ENCODE assay signal across 15 cellular contexts in the genomic region with DNA sequence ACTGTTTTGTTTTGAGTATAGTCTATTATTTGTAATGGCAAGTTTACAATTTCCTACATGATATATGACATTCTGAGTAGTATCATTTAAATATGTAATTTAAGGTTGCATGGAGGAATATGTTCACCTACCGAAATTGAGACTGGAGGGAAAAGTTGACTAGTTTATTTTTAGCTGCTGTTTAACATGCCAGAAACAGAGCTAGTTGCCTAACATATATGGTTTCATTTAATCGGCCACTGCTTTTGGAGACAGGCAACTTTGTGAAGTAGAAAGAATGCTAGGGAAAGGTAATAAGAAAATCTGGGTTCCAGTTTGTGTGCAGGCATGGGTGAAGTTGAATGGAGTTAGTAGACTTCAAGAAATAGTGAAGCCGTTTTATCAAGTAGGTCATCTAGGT.
A peak's percentile ranks its signal among the peaks of the same experiment; 100 is the strongest.
DNase-seq lines count a peak whose midpoint lies in the region; ATAC-seq and TF ChIP-seq lines count a peak whose summit lies in the region.
"Had no signal": no experiment of that assay in that cellular context is flagged by ENCODE, and none has a peak within 500 bp of the region (broad histone marks: within the 10 kb centered on the region; RNA-seq: fewer than 3 reads in every experiment).

No MANE protein-coding gene starts in this region.

- H3K4me1 ChIP-seq in CD8-positive, alpha-beta memory T cell (ENCODE audit: insufficient read depth, low read length): peaks cover 11% of the 10 kb centered on the region

- H3K4me1 Mint-ChIP-seq in activated T-cell treated with anti-CD3 and anti-CD28 coated beads, Interleukin-2, amount 50 U/mL, for 24 hours (ENCODE audit: low read depth): peaks cover 74% of the 10 kb centered on the region
- peaks cover 36 to 53% (median 50%) of the 10 kb centered on the region in 3 donors for H3K4me1 Mint-ChIP-seq in CD8-positive, alpha-beta memory T cell
- H3K4me1 Mint-ChIP-seq in activated CD8-positive, alpha-beta T cell treated with anti-CD3 and anti-CD28 coated beads for 36 hours (ENCODE audit: low read depth): peaks cover 65% of the 10 kb centered on the region

- H3K4me3 Mint-ChIP-seq in activated T-cell treated with anti-CD3 and anti-CD28 coated beads, Interleukin-2, amount 50 U/mL, for 24 hours: peak overlapping the region; percentile 0
- H3K4me3 Mint-ChIP-seq in CD8-positive, alpha-beta memory T cell: peak overlapping the region; percentile 37 to 68 (median 60)
- H3K4me3 Mint-ChIP-seq in activated CD8-positive, alpha-beta T cell treated with anti-CD3 and anti-CD28 coated beads for 36 hours: no peak overlapping the region

- no peak for DNase-seq in activated T-cell treated with anti-CD3 and anti-CD28 coated beads, Interleukin-2, amount 50 U/mL, for 24 hours
- no peak for DNase-seq in activated T-cell treated with anti-CD3 and anti-CD28 coated beads, Interleukin-2, amount 50 U/mL, for 1 hour
- no peak for DNase-seq in CD8-positive, alpha-beta memory T cell
- DNase-seq in activated CD8-positive, alpha-beta T cell treated with anti-CD3 and anti-CD28 coated beads for 36 hours: no peak
- DNase-seq in fibroblast of peridontal ligament (ENCODE audit: extremely low read depth) (peak; percentile 46), NCI-H345 (lab: John Stamatoyannopoulos, UW) (no peak), GOT3 (lab: John Stamatoyannopoulos, UW) (no peak)
- DNase-seq: NCI-H1105 treated with DMSO at 0.1 percent for 48 hours, NCI-H1694, NCI-H2107, NCI-H524, NCI-H82, SHP77 had no signal

- peaks cover 4% of the 10 kb centered on the region for H3K36me3 Mint-ChIP-seq in activated T-cell treated with anti-CD3 and anti-CD28 coated beads, Interleukin-2, amount 50 U/mL, for 24 hours (ENCODE audit: low read depth)
- peaks cover 0 to 5% (median 0%) of the 10 kb centered on the region in 3 donors for H3K36me3 Mint-ChIP-seq in CD8-positive, alpha-beta memory T cell
- H3K36me3 Mint-ChIP-seq in activated CD8-positive, alpha-beta T cell treated with anti-CD3 and anti-CD28 coated beads for 36 hours (ENCODE audit: low read depth): peaks cover 22% of the 10 kb centered on the region

- intact Hi-C loops in activated CD8-positive, alpha-beta T cell treated with anti-CD3 and anti-CD28 coated beads for 36 hours (cut with micrococcal nuclease): no loop called here

- POLR2A ChIA-PET in CD8-positive, alpha-beta memory T cell (lab: Charles Lee): no interaction called here
- POLR2A ChIA-PET in activated CD8-positive, alpha-beta T cell treated with anti-CD3 and anti-CD28 coated beads for 36 hours (lab: Charles Lee): no interaction called here

- H3K27me3 Mint-ChIP-seq in activated T-cell treated with anti-CD3 and anti-CD28 coated beads, Interleukin-2, amount 50 U/mL, for 24 hours: no peaks in the 10 kb centered on the region
- H3K27me3 Mint-ChIP-seq in CD8-positive, alpha-beta memory T cell: no peaks in the 10 kb centered on the region
- no peaks in the 10 kb centered on the region for H3K27me3 Mint-ChIP-seq in activated CD8-positive, alpha-beta T cell treated with anti-CD3 and anti-CD28 coated beads for 36 hours

- H3K4me3 ChIP-seq in CD8-positive, alpha-beta memory T cell (ENCODE audit: low read length): no peak overlapping the region
- H3K4me3 ChIP-seq: BLaER1 had no signal

- no peaks in the 10 kb centered on the region for H3K9me3 ChIP-seq in CD8-positive, alpha-beta memory T cell (ENCODE audit: low read length)
- H3K9me3 ChIP-seq: BLaER1 had no signal

- no peak overlapping the region for H3K27ac ChIP-seq in CD8-positive, alpha-beta memory T cell (ENCODE audit: low read depth, low read length)
- H3K27ac ChIP-seq: BLaER1 had no signal

- CTCF ChIA-PET in CD8-positive, alpha-beta memory T cell (lab: Charles Lee): no interaction called here
- CTCF ChIA-PET in activated CD8-positive, alpha-beta T cell treated with anti-CD3 and anti-CD28 coated beads for 36 hours (lab: Charles Lee): interaction anchor here (0.6 to 1.0 kb wide), 2 partner anchors 122 to 348 kb away, joined by 3 read pairs; no protein-coding TSS in a partner anchor

- TF ChIP-seq CTCF in activated CD8-positive, alpha-beta T cell treated with anti-CD3 and anti-CD28 coated beads for 36 hours (IDR thresholded peaks at IDR 0.05): no peak

- no peak for ATAC-seq in activated CD8-positive, alpha-beta T cell treated with anti-CD3 and anti-CD28 coated beads for 36 hours
- ATAC-seq in GM18867 (IDR thresholded peaks at IDR 0.05; ENCODE audit: unreplicated experiment): no peak

- peaks cover 4% of the 10 kb centered on the region for H3K9me3 Mint-ChIP-seq in activated T-cell treated with anti-CD3 and anti-CD28 coated beads, Interleukin-2, amount 50 U/mL, for 24 hours
- peaks cover 0 to 9% (median 0%) of the 10 kb centered on the region in 5 donors for H3K9me3 Mint-ChIP-seq in CD8-positive, alpha-beta memory T cell
- peaks cover 9% of the 10 kb centered on the region for H3K9me3 Mint-ChIP-seq in activated CD8-positive, alpha-beta T cell treated with anti-CD3 and anti-CD28 coated beads for 36 hours

- no peaks in the 10 kb centered on the region for H3K36me3 ChIP-seq in CD8-positive, alpha-beta memory T cell (ENCODE audit: insufficient read depth, low read length)
- H3K36me3 ChIP-seq: BLaER1 had no signal

- H3K27ac Mint-ChIP-seq in activated T-cell treated with anti-CD3 and anti-CD28 coated beads, Interleukin-2, amount 50 U/mL, for 24 hours: peak overlapping the region; percentile 93
- H3K27ac Mint-ChIP-seq in CD8-positive, alpha-beta memory T cell: peak overlapping the region; percentile 7 to 72 (median 62)
- H3K27ac Mint-ChIP-seq in activated CD8-positive, alpha-beta T cell treated with anti-CD3 and anti-CD28 coated beads for 36 hours: peak overlapping the region; percentile 79

- no peaks in the 10 kb centered on the region for H3K27me3 ChIP-seq in CD8-positive, alpha-beta memory T cell (ENCODE audit: insufficient read depth, low read length, poor library complexity, severe bottlenecking)
- H3K27me3 ChIP-seq: BLaER1 had no signal
